Comparison of ENCODE assay signal across 11 cellular contexts in the genomic region with DNA sequence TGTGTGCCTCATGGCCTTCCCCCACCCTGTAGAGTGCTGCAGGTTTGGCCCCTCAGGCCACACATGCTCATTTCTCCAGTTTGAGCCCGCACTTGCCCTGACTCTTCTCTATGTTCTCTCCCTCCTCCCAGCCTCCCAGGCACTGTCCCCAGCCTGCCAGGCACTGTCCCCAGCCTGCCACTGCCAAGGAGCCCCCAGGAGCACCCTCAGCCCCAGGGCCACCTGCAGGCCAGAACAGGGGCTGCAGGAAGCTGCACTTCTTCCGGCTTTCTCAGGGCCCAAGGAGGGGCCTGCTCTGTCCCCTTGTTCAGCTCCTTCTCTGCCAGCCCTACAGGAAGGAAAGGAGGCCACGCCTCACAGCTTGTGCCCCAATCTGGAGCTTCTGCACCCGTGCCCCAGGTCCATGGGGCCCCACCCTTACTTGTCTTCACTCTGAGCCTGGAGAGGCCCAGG. TPM values are rescaled to one million over a fixed set of nuclear protein-coding genes. Genes with fewer than 3 reads are reported as not detected.
DNase-seq lines count a peak whose midpoint lies in the region; ATAC-seq and TF ChIP-seq lines count a peak whose summit lies in the region.
"Had no signal": no experiment of that assay in that cellular context is flagged by ENCODE, and none has a peak within 500 bp of the region (broad histone marks: within the 10 kb centered on the region; RNA-seq: fewer than 3 reads in every experiment).

No MANE protein-coding gene starts in this region.

- peak; percentile 12 for DNase-seq in DMS 273 (lab: John Stamatoyannopoulos, UW; ENCODE audit: unreplicated experiment)
- no peak for DNase-seq in DMS 273 treated with DMSO at 0.1 percent for 48 hours (lab: John Stamatoyannopoulos, UW)
- DNase-seq in Jurkat, Clone E6-1 (ENCODE audit: low read depth, low spot score): peak; percentile 29
- peak; percentile 59 for DNase-seq in coronary artery (ENCODE audit: low spot score)
- DNase-seq in progenitor cell of endocrine pancreas (ENCODE audit: low spot score, unreplicated experiment): no peak
- DNase-seq in stimulated activated naive CD4-positive, alpha-beta T cell (lab: John Stamatoyannopoulos, UW): no peak
- DNase-seq in stimulated activated CD4-positive, alpha-beta T cell treated with anti-CD3 and anti-CD28 coated beads, Interleukin-4, amount 100 ng/mL, for 24 hours: no peak
- DNase-seq: NCI-H748 treated with DMSO at 0.1 percent for 48 hours had no signal

- H3K27ac ChIP-seq in coronary artery: peak overlapping the region; percentile 8 to 30
- H3K27ac ChIP-seq: 22Rv1, neutrophil had no signal

- peaks cover 8% of the 10 kb centered on the region for H3K9me3 Mint-ChIP-seq in progenitor cell of endocrine pancreas (ENCODE audit: low read depth)

- H3K27me3 Mint-ChIP-seq in progenitor cell of endocrine pancreas: no peaks in the 10 kb centered on the region

- H3K27ac Mint-ChIP-seq in progenitor cell of endocrine pancreas: no peak overlapping the region

- H3K4me3 Mint-ChIP-seq in progenitor cell of endocrine pancreas (ENCODE audit: low read depth): no peak overlapping the region

- H3K36me3 Mint-ChIP-seq in progenitor cell of endocrine pancreas (ENCODE audit: insufficient read depth): no peaks in the 10 kb centered on the region

- H3K4me1 Mint-ChIP-seq in progenitor cell of endocrine pancreas (ENCODE audit: low read depth): no peaks in the 10 kb centered on the region

- no peak overlapping the region for H3K4me3 ChIP-seq in Jurkat, Clone E6-1 (ENCODE audit: low read length)
- no peak overlapping the region for H3K4me3 ChIP-seq in coronary artery

- TF ChIP-seq CTCF in coronary artery (IDR thresholded peaks at IDR 0.05) (no peak), progenitor cell of endocrine pancreas (IDR thresholded peaks at IDR 0.05; ENCODE audit: unreplicated experiment) (peak; percentile 25)

- ATAC-seq in HG03439 (IDR thresholded peaks at IDR 0.05; ENCODE audit: unreplicated experiment): no peak

RNA-seq across cellular contexts. Expression of a gene that starts 31.6 kb away (rescaled TPM):
- polyA plus RNA-seq in Jurkat, Clone E6-1 (2012; ENCODE audit: insufficient read depth, insufficient read length): 11.7 TPM
- total RNA-seq in progenitor cell of endocrine pancreas: 31.5 and 37.5 TPM in 2 replicates

Comparison
In these comparisons a context has a peak if more than half of its experiments do, and no peak if none do; other contexts are left out.
1. DNase-seq: peak in DMS 273 (single experiment), Jurkat, Clone E6-1 (single experiment) and coronary artery (single experiment); none in DMS 273 treated with DMSO at 0.1 percent for 48 hours (single experiment), progenitor cell of endocrine pancreas (single experiment), stimulated activated naive CD4-positive, alpha-beta T cell (0 of 6) and stimulated activated CD4-positive, alpha-beta T cell treated with anti-CD3 and anti-CD28 coated beads, Interleukin-4, amount 100 ng/mL, for 24 hours (single experiment).